25 cellular contexts compared by ENCODE assay signal in the genomic region with DNA sequence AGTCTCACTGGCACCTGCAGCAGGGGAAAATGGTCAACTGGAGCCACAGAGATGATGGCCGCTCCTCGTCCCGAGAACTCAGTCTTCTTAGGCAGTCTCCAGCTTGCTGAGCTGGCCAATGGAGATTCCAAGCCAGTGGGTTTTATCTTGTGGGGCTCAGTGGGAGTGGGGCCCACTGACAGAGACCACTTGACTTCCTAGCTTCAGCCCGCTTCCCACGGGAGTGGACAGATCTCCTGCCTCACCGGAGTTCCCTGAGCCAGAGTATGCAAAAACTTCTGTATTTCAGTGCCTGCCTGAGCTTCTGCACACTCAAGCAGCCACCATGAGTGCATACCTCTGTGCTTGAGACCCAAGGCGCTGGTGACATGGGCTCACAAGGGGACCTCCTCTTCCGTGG.
"Had no signal": no experiment of that assay in that cellular context is flagged by ENCODE, and none has a peak within 500 bp of the region (broad histone marks: within the 10 kb centered on the region; RNA-seq: fewer than 3 reads in every experiment).

No MANE protein-coding gene starts in this region.

- H3K9me3 ChIP-seq: esophagus squamous epithelium, gastroesophageal sphincter had no signal

- H3K4me1 ChIP-seq: esophagus squamous epithelium, gastroesophageal sphincter had no signal

- H3K27ac ChIP-seq: brain microvascular endothelial cell, esophagus squamous epithelium, gastroesophageal sphincter had no signal

- H3K4me3 ChIP-seq: esophagus squamous epithelium, gastroesophageal sphincter had no signal

- FAIRE-seq: astrocyte, bronchial epithelial cell, colon had no signal

- H3K27me3 ChIP-seq: brain microvascular endothelial cell, esophagus squamous epithelium, gastroesophageal sphincter had no signal

- DNase-seq: activated CD4-positive, alpha-beta memory T cell treated with anti-CD3 and anti-CD28 coated beads for 36 hours; activated CD4-positive, alpha-beta T cell treated with anti-CD3 and anti-CD28 coated beads for 36 hours; activated CD4-positive, alpha-beta T cell treated with anti-CD3 and anti-CD28 coated beads, Interleukin-2, amount 10 ng/mL, durations not matched to agents 24 days and 14 days; activated CD4-positive, CD25-positive, alpha-beta regulatory T cell; activated CD4-positive, CD25-positive, alpha-beta regulatory T cell treated with anti-CD3 and anti-CD28 coated beads, Interleukin-2, amount 50 U/mL, for 72 hours; activated CD8-positive, alpha-beta memory T cell treated with anti-CD3 and anti-CD28 coated beads, Interleukin-2, amount 10 ng/mL, durations not matched to agents 7 days and 5 days; activated CD8-positive, alpha-beta memory T cell treated with anti-CD3 and anti-CD28 coated beads, Interleukin-2, amount 50 U/mL, for 4 hours; activated CD8-positive, alpha-beta T cell treated with anti-CD3 and anti-CD28 coated beads, Interleukin-2, amount 10 ng/mL, durations not matched to agents 7 days and 5 days; activated effector memory CD4-positive, alpha-beta T cell treated with anti-CD3 and anti-CD28 coated beads, Interleukin-2, amount 50 U/mL, for 16 hours; activated naive CD4-positive, alpha-beta T cell treated with anti-CD3 and anti-CD28 coated beads for 36 hours; activated naive CD8-positive, alpha-beta T cell treated with anti-CD3 and anti-CD28 coated beads, Interleukin-2, amount 10 ng/mL, durations not matched to agents 7 days and 5 days; activated T-cell treated with anti-CD3 and anti-CD28 coated beads, Interleukin-2, amount 50 U/mL, for 1 hour; activated T-cell treated with anti-CD3 and anti-CD28 coated beads, Interleukin-2, amount 50 U/mL, for 48 hours; brain microvascular endothelial cell; cortex of kidney; dermis blood vessel endothelial cell; effector CD4-positive, alpha-beta T cell; effector memory CD8-positive, alpha-beta T cell; esophagus squamous epithelium; foreskin melanocyte; T-helper 2 cell had no signal

- ATAC-seq: activated CD4-positive, alpha-beta T cell treated with anti-CD3 and anti-CD28 coated beads for 36 hours; activated CD8-positive, alpha-beta memory T cell treated with anti-CD3 and anti-CD28 coated beads, Interleukin-2, amount 10 ng/mL, durations not matched to agents 7 days and 5 days; activated CD8-positive, alpha-beta T cell treated with anti-CD3 and anti-CD28 coated beads, Interleukin-2, amount 10 ng/mL, durations not matched to agents 7 days and 5 days; effector memory CD8-positive, alpha-beta T cell; gastroesophageal sphincter had no signal

- H3K36me3 ChIP-seq: brain microvascular endothelial cell, esophagus squamous epithelium, gastroesophageal sphincter had no signal
